Comparison of ENCODE assay signal across 31 cellular contexts in genomic region chr1:3722846-3723245, GRCh38. TPM values are rescaled to one million over a fixed set of nuclear protein-coding genes. Genes with fewer than 3 reads are reported as not detected.
"Had no signal": no experiment of that assay in that cellular context is flagged by ENCODE, and none has a peak within 500 bp of the region (broad histone marks: within the 10 kb centered on the region; RNA-seq: fewer than 3 reads in every experiment).

No MANE protein-coding gene starts in this region.

- H3K9ac ChIP-seq: SK-N-SH had no signal

- H3K4me2 ChIP-seq: PC-9, SK-N-SH had no signal

- H3K4me3 ChIP-seq: PC-9, SJSA1 had no signal

- H3K4me1 ChIP-seq: SJSA1 had no signal

- H3K27me3 ChIP-seq: SJSA1 had no signal

- H3K9me3 ChIP-seq: SJSA1, SK-N-SH had no signal

- H3K27ac ChIP-seq: PC-9, SJSA1 had no signal

- H3K36me3 ChIP-seq: SJSA1 had no signal

- H2AFZ ChIP-seq: PC-9 had no signal

- FAIRE-seq: RCC 7860 had no signal

- DNase-seq: Karpas-422, MM.1S, MV-4-11, NCI-H1092, NCI-H1417 treated with DMSO at 0.1 percent for 48 hours, NCI-H1436 treated with DMSO at 0.1 percent for 48 hours, NCI-H1694 treated with DMSO at 0.1 percent for 48 hours, NCI-H187 treated with DMSO at 0.1 percent for 48 hours, NCI-H2029, NCI-H2081, NCI-H2171 treated with DMSO at 0.1 percent for 48 hours, NCI-H2227 treated with DMSO at 0.1 percent for 48 hours, NCI-H345, NCI-H446, NCI-H510A treated with DMSO at 0.1 percent for 48 hours, NCI-H524 treated with DMSO at 0.1 percent for 48 hours, NCI-H526 treated with DMSO at 0.1 percent for 48 hours, NCI-H774, PC-9, Right ventricle myocardium superior, SHP77 treated with DMSO at 0.1 percent for 48 hours, SK-N-SH, SW 1271, T-helper 1 cell had no signal

RNA-seq across cellular contexts. Expression of gene CCDC27, which starts 29.4 kb away (rescaled TPM):
- total RNA-seq: LHCN-M2, MCF 10A, NCI-H460, OCI-LY7, PC-9, Right ventricle myocardium superior, RPMI7951, SJSA1 had no signal
- polyA plus RNA-seq: SK-N-SH had no signal

RNA-seq across cellular contexts. Expression of gene SMIM1, which starts 49.7 kb away (rescaled TPM):
- total RNA-seq: LHCN-M2, MCF 10A, NCI-H460, RPMI7951, SJSA1 had no signal
